20 cellular contexts compared by ENCODE assay signal in the genomic region with DNA sequence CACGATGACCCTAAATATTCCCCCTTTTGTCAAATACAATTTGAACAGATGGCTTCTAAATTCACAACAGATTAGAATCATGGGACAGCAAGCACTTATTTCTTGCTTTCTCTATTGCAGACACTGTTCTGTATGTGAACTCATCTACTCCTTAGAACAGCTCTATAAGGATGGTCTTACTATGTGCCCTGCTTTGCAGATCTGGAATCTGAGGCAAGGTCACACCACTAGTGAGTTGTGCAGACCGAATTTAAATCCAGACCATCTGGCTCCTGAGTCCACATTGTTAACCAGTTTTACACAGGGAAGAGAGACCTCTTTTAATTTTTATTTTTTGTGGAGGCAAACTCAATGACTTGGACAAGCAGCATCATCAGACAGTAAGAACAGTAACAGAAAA. TPM values are rescaled to one million over a fixed set of nuclear protein-coding genes. Genes with fewer than 3 reads are reported as not detected.
DNase-seq lines count a peak whose midpoint lies in the region; ATAC-seq and TF ChIP-seq lines count a peak whose summit lies in the region.
"Had no signal": no experiment of that assay in that cellular context is flagged by ENCODE, and none has a peak within 500 bp of the region (broad histone marks: within the 10 kb centered on the region; RNA-seq: fewer than 3 reads in every experiment).

No MANE protein-coding gene starts in this region.

- WGBS in mesenchymal stem cell, result 100% methylated on average over 1 of the region's 2 CpGs
- WGBS in SK-N-SH (ENCODE audit: low lambda C conversion rate), result 45% methylated on average over 2 of the region's 2 CpGs

- no peak overlapping the region for H3K14ac ChIP-seq in mesenchymal stem cell (ENCODE audit: low read length in 2 of 2)

- H3K36me3 Mint-ChIP-seq in activated T-cell treated with anti-CD3 and anti-CD28 coated beads, Interleukin-2, amount 50 U/mL, for 24 hours (ENCODE audit: low read depth), result peaks cover 4% of the 10 kb centered on the region
- H3K36me3 Mint-ChIP-seq in activated T-cell treated with anti-CD3 and anti-CD28 coated beads, Interleukin-2, amount 50 U/mL, for 4 hours (ENCODE audit: insufficient read depth), result peaks cover 4% of the 10 kb centered on the region
- peaks cover 11 to 13% of the 10 kb centered on the region in 2 donors for H3K36me3 Mint-ChIP-seq in CD4-positive, alpha-beta memory T cell

- H2BK15ac ChIP-seq in mesenchymal stem cell (ENCODE audit: low read depth, poor library complexity, severe bottlenecking), result no peak overlapping the region

- CTCF ChIA-PET in CD4-positive, alpha-beta memory T cell (lab: Charles Lee; ENCODE audit: partially characterized antibody), result interaction anchor here (1.2 to 20.8 kb wide), 11 partner anchors 10 to 178 kb away, joined by 3 to 285 read pairs (median 19); a partner anchor contains a TSS
- CTCF ChIA-PET in SK-N-SH (lab: Yijun Ruan, JAX), result interaction anchor here (1.0 to 1.9 kb wide), 3 partner anchors 31 to 178 kb away, joined by 3 to 5 read pairs (median 3); no protein-coding TSS in a partner anchor

- H3K79me2 ChIP-seq in OCI-LY1 (ENCODE audit: insufficient read depth, low read length) (no peaks in the 10 kb centered on the region), SK-N-SH (ENCODE audit: insufficient read depth) (no peaks in the 10 kb centered on the region)

- no peak overlapping the region for H3K4me2 ChIP-seq in OCI-LY1 (ENCODE audit: low read length)
- H3K4me2 ChIP-seq in mesenchymal stem cell (ENCODE audit: low read length, poor library complexity, severe bottlenecking), result no peak overlapping the region
- H3K4me2 ChIP-seq in SK-N-SH, result no peak overlapping the region

- no peaks in the 10 kb centered on the region for H3K9me3 ChIP-seq in CD4-positive, alpha-beta memory T cell (ENCODE audit: control insufficient read depth in 1 of 2, low read length in 2 of 2)
- H3K9me3 ChIP-seq in OCI-LY1 (ENCODE audit: low read length) (no peaks in the 10 kb centered on the region), right atrium auricular region (no peaks in the 10 kb centered on the region), mesenchymal stem cell (ENCODE audit: control insufficient read depth, low read length) (no peaks in the 10 kb centered on the region), SK-N-SH (no peaks in the 10 kb centered on the region)
- H3K9me3 ChIP-seq: BE2C, Peyer's patch, psoas muscle, SJCRH30 had no signal

- no peak overlapping the region for H2BK12ac ChIP-seq in mesenchymal stem cell (ENCODE audit: low read length in 2 of 2)

- H3K79me1 ChIP-seq in mesenchymal stem cell (replicated peaks; ENCODE audit: low read length, poor library complexity, severe bottlenecking), result no peaks in the 10 kb centered on the region

- no peak overlapping the region for H3K18ac ChIP-seq in mesenchymal stem cell (ENCODE audit: low read depth in 1 of 2, low read length in 2 of 2)

- no peak for TF ChIP-seq EP300 in SK-N-SH (IDR thresholded peaks at IDR 0.05; ENCODE audit: borderline replicate concordance in 1 of 2, low read depth in 1 of 2, low read length in 1 of 2)

- H3K27me3 Mint-ChIP-seq in activated T-cell treated with anti-CD3 and anti-CD28 coated beads, Interleukin-2, amount 50 U/mL, for 24 hours, result no peaks in the 10 kb centered on the region
- no peaks in the 10 kb centered on the region for H3K27me3 Mint-ChIP-seq in activated T-cell treated with anti-CD3 and anti-CD28 coated beads, Interleukin-2, amount 50 U/mL, for 4 hours (ENCODE audit: low read depth)
- no peaks in the 10 kb centered on the region for H3K27me3 Mint-ChIP-seq in CD4-positive, alpha-beta memory T cell

- H2AFZ ChIP-seq in OCI-LY1 (ENCODE audit: low read length) (no peak overlapping the region), mesenchymal stem cell (ENCODE audit: low read depth, low read length) (no peak overlapping the region), SK-N-SH (ENCODE audit: low read depth) (no peak overlapping the region)

- H3K4me1 Mint-ChIP-seq in activated T-cell treated with anti-CD3 and anti-CD28 coated beads, Interleukin-2, amount 50 U/mL, for 24 hours (ENCODE audit: low read depth), result peaks cover 82% of the 10 kb centered on the region
- peaks cover 85% of the 10 kb centered on the region for H3K4me1 Mint-ChIP-seq in activated T-cell treated with anti-CD3 and anti-CD28 coated beads, Interleukin-2, amount 50 U/mL, for 4 hours (ENCODE audit: low read depth)
- H3K4me1 Mint-ChIP-seq in CD4-positive, alpha-beta memory T cell, result peaks cover 82 to 100% (median 87%) of the 10 kb centered on the region in 4 donors

- H3K4me3 ChIP-seq in CD4-positive, alpha-beta memory T cell (ENCODE audit: low read length in 2 of 2), result no peak overlapping the region
- no peak overlapping the region for H3K4me3 ChIP-seq in OCI-LY1 (ENCODE audit: low read depth, low read length, poor library complexity, severe bottlenecking)
- H3K4me3 ChIP-seq in right atrium auricular region, result no peak overlapping the region
- H3K4me3 ChIP-seq in mesenchymal stem cell (ENCODE audit: insufficient read depth in 1 of 2, low read depth in 1 of 2, low read length in 2 of 2), result no peak overlapping the region
- H3K4me3 ChIP-seq in SK-N-SH (ENCODE audit: low read depth in 2 of 2, low read length in 1 of 2), result no peak overlapping the region
- H3K4me3 ChIP-seq: Peyer's patch, psoas muscle, SJCRH30 had no signal

- H3K27ac Mint-ChIP-seq in activated T-cell treated with anti-CD3 and anti-CD28 coated beads, Interleukin-2, amount 50 U/mL, for 24 hours, result peak overlapping the region; percentile 47
- peak overlapping the region; percentile 72 to 94 (median 87) for H3K27ac Mint-ChIP-seq in CD4-positive, alpha-beta memory T cell

- no peak overlapping the region for H3K4me3 Mint-ChIP-seq in activated T-cell treated with anti-CD3 and anti-CD28 coated beads, Interleukin-2, amount 50 U/mL, for 24 hours
- no peak overlapping the region for H3K4me3 Mint-ChIP-seq in activated T-cell treated with anti-CD3 and anti-CD28 coated beads, Interleukin-2, amount 50 U/mL, for 4 hours
- H3K4me3 Mint-ChIP-seq in CD4-positive, alpha-beta memory T cell, result peak overlapping the region in 6 of 8 donors; percentile 7 to 66 (median 40)

- H3K9me3 Mint-ChIP-seq in activated T-cell treated with anti-CD3 and anti-CD28 coated beads, Interleukin-2, amount 50 U/mL, for 24 hours, result no peaks in the 10 kb centered on the region
- H3K9me3 Mint-ChIP-seq in activated T-cell treated with anti-CD3 and anti-CD28 coated beads, Interleukin-2, amount 50 U/mL, for 4 hours, result peaks cover 4% of the 10 kb centered on the region
- no peaks in the 10 kb centered on the region for H3K9me3 Mint-ChIP-seq in CD4-positive, alpha-beta memory T cell

- no peak overlapping the region for H4K8ac ChIP-seq in mesenchymal stem cell (ENCODE audit: low read length)

- no peak overlapping the region for H2AK5ac ChIP-seq in mesenchymal stem cell (ENCODE audit: low read length, severe bottlenecking)

- H3K4me1 ChIP-seq in CD4-positive, alpha-beta memory T cell (ENCODE audit: insufficient read depth, low read length), result peaks cover 94% of the 10 kb centered on the region
- H3K4me1 ChIP-seq in OCI-LY1 (ENCODE audit: insufficient read depth, low read length, severe bottlenecking) (peaks cover 47% of the 10 kb centered on the region), right atrium auricular region (peaks cover 0 to 42% of the 10 kb centered on the region in 2 donors), mesenchymal stem cell (ENCODE audit: control insufficient read depth, insufficient read depth, low read depth, low read length) (no peaks in the 10 kb centered on the region), SK-N-SH (ENCODE audit: control insufficient read depth in 1 of 2, insufficient read depth in 2 of 2, low read depth in 1 of 2, low read length in 1 of 2) (no peaks in the 10 kb centered on the region; a peak in 1 of 4 replicates)
- H3K4me1 ChIP-seq: BE2C, psoas muscle, SJCRH30 had no signal

- no peak overlapping the region for H2BK120ac ChIP-seq in mesenchymal stem cell (ENCODE audit: low read depth, low read length)

- no peak overlapping the region for H4K91ac ChIP-seq in mesenchymal stem cell (ENCODE audit: low read length)

- ATAC-seq in activated T-cell treated with anti-CD3 and anti-CD28 coated beads, Interleukin-2, amount 50 U/mL, for 4 hours, result no peak
- no peak for ATAC-seq in HG03565 (IDR thresholded peaks at IDR 0.05; ENCODE audit: unreplicated experiment)
- ATAC-seq: psoas muscle had no signal

- H4K20me1 ChIP-seq in OCI-LY1 (ENCODE audit: insufficient read depth, low read length) (no peaks in the 10 kb centered on the region), SK-N-SH (ENCODE audit: insufficient read depth) (no peaks in the 10 kb centered on the region)

- no peaks in the 10 kb centered on the region for H3F3A ChIP-seq in OCI-LY1 (ENCODE audit: insufficient read depth, low read length)
- H3F3A ChIP-seq in SK-N-SH (replicated peaks; ENCODE audit: insufficient read depth), result no peaks in the 10 kb centered on the region

- intact Hi-C loops in CD4-positive, alpha-beta memory T cell (cut with micrococcal nuclease), result no loop called here

- TF ChIP-seq CTCF in OCI-LY1 (IDR thresholded peaks at IDR 0.05; ENCODE audit: low read length) (no peak), right atrium auricular region (IDR thresholded peaks at IDR 0.05) (no peak), SK-N-SH (IDR thresholded peaks at IDR 0.05) (no peak)

- no peak for DNase-seq in activated T-cell treated with anti-CD3 and anti-CD28 coated beads, Interleukin-2, amount 50 U/mL, for 24 hours
- DNase-seq in activated T-cell treated with anti-CD3 and anti-CD28 coated beads, Interleukin-2, amount 50 U/mL, for 4 hours, result no peak
- no peak for DNase-seq in CD4-positive, alpha-beta memory T cell
- DNase-seq in right atrium auricular region (ENCODE audit: low spot score), result no peak
- no peak for DNase-seq in mesenchymal stem cell
- no peak for DNase-seq in SK-N-SH
- DNase-seq: activated CD4-positive, alpha-beta T cell treated with anti-CD3 and anti-CD28 coated beads for 4 hours; BE2C; H7; KG1; NCI-H1436; NCI-H2107; NCI-H446 treated with DMSO at 0.1 percent for 48 hours; Peyer's patch; psoas muscle; SJCRH30; substantia nigra; T-helper 1 cell had no signal

- TF ChIP-seq RAD21 in SK-N-SH (IDR thresholded peaks at IDR 0.05; ENCODE audit: low read length), result no peak

- H3K23ac ChIP-seq in mesenchymal stem cell (ENCODE audit: low read length in 2 of 2), result no peak overlapping the region

- no peaks in the 10 kb centered on the region for H3K27me3 ChIP-seq in CD4-positive, alpha-beta memory T cell (ENCODE audit: insufficient read depth, low read length)
- H3K27me3 ChIP-seq in OCI-LY1 (ENCODE audit: insufficient read depth, low read length) (no peaks in the 10 kb centered on the region), right atrium auricular region (no peaks in the 10 kb centered on the region), mesenchymal stem cell (ENCODE audit: control insufficient read depth in 1 of 2, insufficient read depth in 1 of 2, low read length in 2 of 2) (peaks cover 9 to 48% of the 10 kb centered on the region in 2 experiments), SK-N-SH (ENCODE audit: insufficient read depth) (no peaks in the 10 kb centered on the region)
- H3K27me3 ChIP-seq: Peyer's patch, SJCRH30 had no signal

- H3K4ac ChIP-seq in mesenchymal stem cell (ENCODE audit: low read depth in 1 of 2, low read length in 2 of 2), result no peak overlapping the region

- no peaks in the 10 kb centered on the region for H3K9me2 ChIP-seq in OCI-LY1 (ENCODE audit: low read depth, low read length)
- H3K9me2 ChIP-seq in SK-N-SH, result no peaks in the 10 kb centered on the region

- peak overlapping the region; percentile 14 for H3K27ac ChIP-seq in CD4-positive, alpha-beta memory T cell (ENCODE audit: low read depth, low read length)
- H3K27ac ChIP-seq in OCI-LY1 (ENCODE audit: low read depth, low read length, poor library complexity, severe bottlenecking) (peak overlapping the region; percentile 18), right atrium auricular region (peak overlapping the region; percentile 28 to 30), mesenchymal stem cell (ENCODE audit: low read length, poor library complexity, severe bottlenecking) (no peak overlapping the region), SK-N-SH (ENCODE audit: low read depth in 2 of 2, low read length in 1 of 2) (no peak overlapping the region)
- H3K27ac ChIP-seq: Peyer's patch, psoas muscle, SJCRH30 had no signal

- no peaks in the 10 kb centered on the region for H3K36me3 ChIP-seq in CD4-positive, alpha-beta memory T cell (ENCODE audit: insufficient read depth, low read length)
- H3K36me3 ChIP-seq in OCI-LY1 (ENCODE audit: insufficient read depth, low read length) (no peaks in the 10 kb centered on the region), right atrium auricular region (no peaks in the 10 kb centered on the region), mesenchymal stem cell (ENCODE audit: control insufficient read depth in 1 of 2, insufficient read depth in 2 of 2, low read depth in 1 of 2, low read length in 2 of 2) (no peaks in the 10 kb centered on the region), SK-N-SH (replicated peaks in 1 of 2; ENCODE audit: control insufficient read depth in 1 of 2, insufficient read depth in 2 of 2, low read length in 1 of 2) (no peaks in the 10 kb centered on the region)
- H3K36me3 ChIP-seq: BE2C, Peyer's patch, SJCRH30 had no signal

- POLR2A ChIA-PET in CD4-positive, alpha-beta memory T cell (lab: Charles Lee; ENCODE audit: partially characterized antibody), result interaction anchor here (0.6 to 12.9 kb wide), 7 partner anchors 13 to 50 kb away, joined by 3 to 176 read pairs (median 5); a partner anchor contains a TSS
- POLR2A ChIA-PET in SK-N-SH (lab: Yijun Ruan, JAX), result no interaction called here

- H2BK5ac ChIP-seq in mesenchymal stem cell (ENCODE audit: low read depth, low read length, poor library complexity, severe bottlenecking), result no peak overlapping the region

- no peak overlapping the region for H3K9ac ChIP-seq in OCI-LY1 (ENCODE audit: low read length)
- H3K9ac ChIP-seq in mesenchymal stem cell (ENCODE audit: low read length), result no peak overlapping the region
- H3K9ac ChIP-seq in SK-N-SH, result no peak overlapping the region

RNA-seq across cellular contexts. Expression of a gene that starts 50.2 kb away (rescaled TPM):
- 10 to 100 TPM in 2 of 3 donors, 1 to 10 TPM in 1; 7.4 to 13.2 (median 10.6) TPM for total RNA-seq in activated T-cell treated with anti-CD3 and anti-CD28 coated beads, Interleukin-2, amount 50 U/mL, for 4 hours
- 10 to 100 TPM; 32.5 TPM for total RNA-seq in CD4-positive, alpha-beta memory T cell
- 10 to 100 TPM in 1 of 2 donors, 1 to 10 TPM in 1; 6.9 to 18.9 TPM for polyA plus RNA-seq in CD4-positive, alpha-beta memory T cell
- 1 to 10 TPM; 5.2 to 7.8 TPM for total RNA-seq in right atrium auricular region
- 1.5 TPM for polyA plus RNA-seq in mesenchymal stem cell (2013, experiment 1 of 2)
- 1.5 TPM for polyA plus RNA-seq in mesenchymal stem cell (2013, experiment 2 of 2)
- polyA plus RNA-seq in SK-N-SH (2012; rRNA removed), result not detected in 2 replicates
- under 0.01 TPM in 2 replicates for polyA plus RNA-seq in SK-N-SH (2012; cell fraction: cytosol; rRNA removed)
- under 0.01 TPM in 2 replicates for polyA plus RNA-seq in SK-N-SH (2012; cell fraction: nucleus; rRNA removed)

Comparison
In these comparisons a context has a peak if more than half of its experiments do, and no peak if none do; other contexts are left out.
1. H3K4me3 Mint-ChIP-seq: peak in CD4-positive, alpha-beta memory T cell (6 of 8); none in activated T-cell treated with anti-CD3 and anti-CD28 coated beads, Interleukin-2, amount 50 U/mL, for 24 hours (single experiment) and activated T-cell treated with anti-CD3 and anti-CD28 coated beads, Interleukin-2, amount 50 U/mL, for 4 hours (single experiment).
2. H3K27ac ChIP-seq: peak in CD4-positive, alpha-beta memory T cell (single experiment), OCI-LY1 (single experiment) and right atrium auricular region (2 of 2); none in mesenchymal stem cell (single experiment) and SK-N-SH (0 of 2).